In genomic region chr15:40333922-40334492, GRCh38 we compare ENCODE assay signal across 7 cellular contexts. TPM values are rescaled to one million over a fixed set of nuclear protein-coding genes. Genes with fewer than 3 reads are reported as not detected.
DNase-seq lines count a peak whose midpoint lies in the region; ATAC-seq and TF ChIP-seq lines count a peak whose summit lies in the region.
"Had no signal": no experiment of that assay in that cellular context is flagged by ENCODE, and none has a peak within 500 bp of the region (broad histone marks: within the 10 kb centered on the region; RNA-seq: fewer than 3 reads in every experiment).

No MANE protein-coding gene starts in this region.

- H3K9me3 Mint-ChIP-seq in activated CD4-positive, alpha-beta memory T cell treated with anti-CD3 and anti-CD28 coated beads, Interleukin-2, amount 10 ng/mL, durations not matched to agents 7 days and 5 days, result no peaks in the 10 kb centered on the region
- H3K9me3 Mint-ChIP-seq: IgD-negative memory B cell had no signal

- CTCF ChIA-PET in activated CD4-positive, alpha-beta memory T cell treated with anti-CD3 and anti-CD28 coated beads, Interleukin-2, amount 10 ng/mL, durations not matched to agents 7 days and 5 days (lab: Charles Lee), result interaction anchor here (1.1 to 9.9 kb wide), 8 partner anchors 9 to 89 kb away, joined by 3 to 122 read pairs (median 6); partner anchors contain the start of genes INAFM2 and PLCB2

- no peak for TF ChIP-seq CTCF in GM20000 (IDR thresholded peaks at IDR 0.05; ENCODE audit: extremely low read depth, missing control alignments)

- peak overlapping the region; percentile 60 for H3K27ac Mint-ChIP-seq in activated CD4-positive, alpha-beta memory T cell treated with anti-CD3 and anti-CD28 coated beads, Interleukin-2, amount 10 ng/mL, durations not matched to agents 7 days and 5 days
- H3K27ac Mint-ChIP-seq: IgD-negative memory B cell had no signal

- peak; percentile 50 for ATAC-seq in left colon

- DNase-seq in GM20000 (ENCODE audit: low spot score) (peak; percentile 65), left colon (peak; percentile 50 to 66), T1000 (lab: John Stamatoyannopoulos, UW) (no peak), DMS79 treated with DMSO at 0.1 percent for 48 hours (lab: John Stamatoyannopoulos, UW) (no peak), mesenteric fat pad (ENCODE audit: low spot score) (no peak)
- DNase-seq in activated CD4-positive, alpha-beta memory T cell treated with anti-CD3 and anti-CD28 coated beads, Interleukin-2, amount 10 ng/mL, durations not matched to agents 7 days and 5 days, result no peak

- H3K4me3 Mint-ChIP-seq in activated CD4-positive, alpha-beta memory T cell treated with anti-CD3 and anti-CD28 coated beads, Interleukin-2, amount 10 ng/mL, durations not matched to agents 7 days and 5 days, result no peak overlapping the region

- no peaks in the 10 kb centered on the region for H3K36me3 Mint-ChIP-seq in activated CD4-positive, alpha-beta memory T cell treated with anti-CD3 and anti-CD28 coated beads, Interleukin-2, amount 10 ng/mL, durations not matched to agents 7 days and 5 days (ENCODE audit: low read depth)

- peaks cover 28% of the 10 kb centered on the region for H3K4me1 Mint-ChIP-seq in activated CD4-positive, alpha-beta memory T cell treated with anti-CD3 and anti-CD28 coated beads, Interleukin-2, amount 10 ng/mL, durations not matched to agents 7 days and 5 days

- POLR2A ChIA-PET in activated CD4-positive, alpha-beta memory T cell treated with anti-CD3 and anti-CD28 coated beads, Interleukin-2, amount 10 ng/mL, durations not matched to agents 7 days and 5 days (lab: Charles Lee), result interaction anchor here (1.0 to 5.2 kb wide), 4 partner anchors 9 to 54 kb away, joined by 3 to 37 read pairs (median 6); partner anchors contain the start of genes INAFM2 and PLCB2

- H3K27me3 Mint-ChIP-seq in activated CD4-positive, alpha-beta memory T cell treated with anti-CD3 and anti-CD28 coated beads, Interleukin-2, amount 10 ng/mL, durations not matched to agents 7 days and 5 days, result no peaks in the 10 kb centered on the region

- intact Hi-C loops in left colon (cut with DNase I, micrococcal nuclease), result no loop called here

RNA-seq across cellular contexts. Expression of gene CCDC9B, which starts 6.7 kb away (rescaled TPM):
- total RNA-seq in activated CD4-positive, alpha-beta memory T cell treated with anti-CD3 and anti-CD28 coated beads, Interleukin-2, amount 10 ng/mL, durations not matched to agents 7 days and 5 days, result 1 to 10 TPM; 2.0 to 2.6 TPM
- total RNA-seq in left colon, result 10 to 100 TPM; 28.1 to 43.5 TPM
- 10.6 TPM for total RNA-seq in mesenteric fat pad

RNA-seq across cellular contexts. Expression of gene INAFM2, which starts 10.5 kb away (rescaled TPM):
- total RNA-seq in activated CD4-positive, alpha-beta memory T cell treated with anti-CD3 and anti-CD28 coated beads, Interleukin-2, amount 10 ng/mL, durations not matched to agents 7 days and 5 days, result 1 to 10 TPM; 8.7 to 8.9 TPM
- 10 to 100 TPM; 18.1 to 26.9 TPM for total RNA-seq in left colon
- total RNA-seq in mesenteric fat pad, result 27.9 TPM

RNA-seq across cellular contexts. Expression of gene PHGR1, which starts 16.8 kb away (rescaled TPM):
- total RNA-seq in activated CD4-positive, alpha-beta memory T cell treated with anti-CD3 and anti-CD28 coated beads, Interleukin-2, amount 10 ng/mL, durations not matched to agents 7 days and 5 days, result not detected
- 1,000 to 10,000 TPM; 3,013 to 3,634 TPM for total RNA-seq in left colon
- total RNA-seq in mesenteric fat pad, result 2.7 TPM

RNA-seq across cellular contexts. Expression of gene DISP2, which starts 24.0 kb away (rescaled TPM):
- under 1 TPM; 0.03 to 0.18 TPM for total RNA-seq in activated CD4-positive, alpha-beta memory T cell treated with anti-CD3 and anti-CD28 coated beads, Interleukin-2, amount 10 ng/mL, durations not matched to agents 7 days and 5 days
- total RNA-seq in left colon (10 to 100 TPM in 1 of 2 donors, 1 to 10 TPM in 1; 8.3 to 13.7 TPM), mesenteric fat pad (0.26 TPM)

RNA-seq across cellular contexts. Expression of gene PLCB2, which starts 26.3 kb away (rescaled TPM):
- 100 to 1,000 TPM; 140 TPM for total RNA-seq in activated CD4-positive, alpha-beta memory T cell treated with anti-CD3 and anti-CD28 coated beads, Interleukin-2, amount 10 ng/mL, durations not matched to agents 7 days and 5 days
- 10 to 100 TPM in 1 of 2 donors, 1 to 10 TPM in 1; 6.0 to 11.2 TPM for total RNA-seq in left colon
- 31.9 TPM for total RNA-seq in mesenteric fat pad

Comparison
In these comparisons a context has a peak if more than half of its experiments do, and no peak if none do; other contexts are left out.
1. DNase-seq: peak in GM20000 (single experiment) and left colon (2 of 2); none in activated CD4-positive, alpha-beta memory T cell treated with anti-CD3 and anti-CD28 coated beads, Interleukin-2, amount 10 ng/mL, durations not matched to agents 7 days and 5 days (single experiment), T1000 (single experiment), DMS79 treated with DMSO at 0.1 percent for 48 hours (single experiment) and mesenteric fat pad (single experiment).
2. RNA of gene PHGR1, which starts 16.8 kb away (total RNA-seq): 3,013 to 3,634 TPM in left colon; 2.7 TPM in mesenteric fat pad (single experiment) and not detected in activated CD4-positive, alpha-beta memory T cell treated with anti-CD3 and anti-CD28 coated beads, Interleukin-2, amount 10 ng/mL, durations not matched to agents 7 days and 5 days; every median in the first group is over 100 times any median in the second.